ENCODE assay signal across 1 cellular context in the genomic region with DNA sequence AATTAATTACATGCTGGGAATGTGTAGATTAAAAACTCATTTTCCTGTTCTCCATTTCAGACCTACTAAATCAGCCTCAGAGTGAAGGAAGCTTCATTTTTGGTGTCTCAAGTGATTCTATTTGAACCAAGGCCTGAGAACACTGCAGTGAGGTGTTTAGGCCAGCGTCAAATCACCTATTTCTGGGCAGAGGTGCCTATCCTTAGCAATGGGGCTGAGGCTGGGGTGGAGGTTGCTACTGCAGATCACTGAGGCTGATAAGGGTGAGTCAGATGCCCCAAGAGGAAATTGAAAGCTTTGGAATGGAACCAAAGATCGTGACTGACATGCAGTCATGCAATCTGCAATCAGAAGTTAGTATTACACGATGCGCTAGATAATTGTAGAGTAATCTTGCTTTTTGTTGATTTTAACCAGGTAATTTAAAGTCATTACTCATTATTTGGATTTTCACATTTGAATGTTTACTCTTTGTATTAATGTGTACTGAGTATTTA.
A peak's percentile ranks its signal among the peaks of the same experiment; 100 is the strongest.
TF ChIP-seq lines count a peak whose summit lies in the region.

No MANE protein-coding gene starts in this region.

TF ChIP-seq in HEK293, 187 proteins besides CTCF, POLR2A, EP300 and RAD21 (continued from another document and continues in another):
- TF ChIP-seq ATF2 (tag by site-specific recombination; IDR thresholded peaks at IDR 0.05; ENCODE audit: low read depth) (peak; percentile 31; the same call in 1 of the 2 replicates), ZNF157 (tag by site-specific recombination; IDR thresholded peaks at IDR 0.05) (no peak), ZFP37 (tag by site-specific recombination; IDR thresholded peaks at IDR 0.05) (0 out of 2 replicates have a peak, but pooled peaks have one; percentile 9), WT1 (tag by site-specific recombination; IDR thresholded peaks at IDR 0.05) (peak; percentile 74), PRDM10 (tag by site-specific recombination; IDR thresholded peaks at IDR 0.05) (peak; percentile 88), ZBTB26 (tag by site-specific recombination; optimal IDR thresholded peaks at IDR 0.05) (no peak), ZNF404 (tag by site-specific recombination; IDR thresholded peaks at IDR 0.05) (no peak), ZBTB20 (tag by site-specific recombination; IDR thresholded peaks at IDR 0.05) (peak; percentile 63), ZNF366 (tag by site-specific recombination; conservative IDR thresholded peaks at IDR 0.05) (peak; percentile 90), ZNF112 (tag by site-specific recombination; IDR thresholded peaks at IDR 0.05) (no peak), ZNF350 (tag by site-specific recombination; IDR thresholded peaks at IDR 0.05) (no peak), GLI2 (tag by site-specific recombination; IDR thresholded peaks at IDR 0.05; ENCODE audit: borderline replicate concordance, low read depth) (peak; percentile 8; the same call in 1 of the 2 replicates), ZNF114 (tag by site-specific recombination; IDR thresholded peaks at IDR 0.05) (no peak), ZNF24 (tag by site-specific recombination; IDR thresholded peaks at IDR 0.05) (peak; percentile 75), ZNF558 (tag by site-specific recombination; IDR thresholded peaks at IDR 0.05) (0 out of 2 replicates have a peak, but pooled peaks have one; percentile 33), GFI1B (tag by site-specific recombination; IDR thresholded peaks at IDR 0.05) (peak; percentile 71; the same call in 1 of the 2 replicates), ZBTB17 (tag by site-specific recombination; IDR thresholded peaks at IDR 0.05) (peak; percentile 92), PATZ1 (tag by site-specific recombination; IDR thresholded peaks at IDR 0.05) (peak; percentile 76), SP3 (tag by site-specific recombination; IDR thresholded peaks at IDR 0.05) (peak; percentile 51), ZNF239 (tag by site-specific recombination; IDR thresholded peaks at IDR 0.05) (no peak), ZNF423 (tag by site-specific recombination; IDR thresholded peaks at IDR 0.05) (no peak), HOXA7 (CRISPR knock-in tag; IDR thresholded peaks at IDR 0.05; ENCODE audit: borderline replicate concordance) (no peak), ZNF544 (tag by site-specific recombination; IDR thresholded peaks at IDR 0.05) (no peak), ZNF416 (tag by site-specific recombination; IDR thresholded peaks at IDR 0.05) (no peak), ZNF585B (tag by site-specific recombination; IDR thresholded peaks at IDR 0.05) (no peak), ZNF660 (tag by site-specific recombination; IDR thresholded peaks at IDR 0.05) (0 out of 2 replicates have a peak, but pooled peaks have one; percentile 45), ZNF785 (tag by site-specific recombination; IDR thresholded peaks at IDR 0.05) (no peak), SP7 (tag by site-specific recombination; IDR thresholded peaks at IDR 0.05) (peak; percentile 100), ZBTB7A (tag by site-specific recombination; IDR thresholded peaks at IDR 0.05; ENCODE audit: low read depth) (no peak), ZNF426 (tag by site-specific recombination; IDR thresholded peaks at IDR 0.05) (no peak), ZNF311 (tag by site-specific recombination; IDR thresholded peaks at IDR 0.05; ENCODE audit: borderline replicate concordance) (no peak), ZNF792 (tag by site-specific recombination; IDR thresholded peaks at IDR 0.05) (no peak), ZNF501 (tag by site-specific recombination; IDR thresholded peaks at IDR 0.05) (no peak), IKZF3 (tag by site-specific recombination; IDR thresholded peaks at IDR 0.05) (peak; percentile 43; the same call in 1 of the 2 replicates), MYNN (tag by site-specific recombination; IDR thresholded peaks at IDR 0.05; ENCODE audit: borderline replicate concordance) (no peak), ZNF16 (tag by site-specific recombination; IDR thresholded peaks at IDR 0.05; ENCODE audit: low read depth) (no peak), ZSCAN23 (tag by site-specific recombination; IDR thresholded peaks at IDR 0.05) (peak; percentile 45; the same call in 1 of the 2 replicates), ZNF555 (tag by site-specific recombination; conservative IDR thresholded peaks at IDR 0.05) (no peak), OSR2 (tag by site-specific recombination; IDR thresholded peaks at IDR 0.05) (peak; percentile 97)
- TF ChIP-seq, protein P1, sequence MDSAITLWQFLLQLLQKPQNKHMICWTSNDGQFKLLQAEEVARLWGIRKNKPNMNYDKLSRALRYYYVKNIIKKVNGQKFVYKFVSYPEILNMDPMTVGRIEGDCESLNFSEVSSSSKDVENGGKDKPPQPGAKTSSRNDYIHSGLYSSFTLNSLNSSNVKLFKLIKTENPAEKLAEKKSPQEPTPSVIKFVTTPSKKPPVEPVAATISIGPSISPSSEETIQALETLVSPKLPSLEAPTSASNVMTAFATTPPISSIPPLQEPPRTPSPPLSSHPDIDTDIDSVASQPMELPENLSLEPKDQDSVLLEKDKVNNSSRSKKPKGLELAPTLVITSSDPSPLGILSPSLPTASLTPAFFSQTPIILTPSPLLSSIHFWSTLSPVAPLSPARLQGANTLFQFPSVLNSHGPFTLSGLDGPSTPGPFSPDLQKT (IDR thresholded peaks at IDR 0.05; ENCODE audit: borderline replicate concordance, low read depth, low read length): no peak
- TF ChIP-seq, protein P2, sequence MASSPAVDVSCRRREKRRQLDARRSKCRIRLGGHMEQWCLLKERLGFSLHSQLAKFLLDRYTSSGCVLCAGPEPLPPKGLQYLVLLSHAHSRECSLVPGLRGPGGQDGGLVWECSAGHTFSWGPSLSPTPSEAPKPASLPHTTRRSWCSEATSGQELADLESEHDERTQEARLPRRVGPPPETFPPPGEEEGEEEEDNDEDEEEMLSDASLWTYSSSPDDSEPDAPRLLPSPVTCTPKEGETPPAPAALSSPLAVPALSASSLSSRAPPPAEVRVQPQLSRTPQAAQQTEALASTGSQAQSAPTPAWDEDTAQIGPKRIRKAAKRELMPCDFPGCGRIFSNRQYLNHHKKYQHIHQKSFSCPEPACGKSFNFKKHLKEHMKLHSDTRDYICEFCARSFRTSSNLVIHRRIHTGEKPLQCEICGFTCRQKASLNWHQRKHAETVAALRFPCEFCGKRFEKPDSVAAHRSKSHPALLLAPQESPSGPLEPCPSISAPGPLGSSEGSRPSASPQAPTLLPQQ (tag by site-specific recombination; IDR thresholded peaks at IDR 0.05): peak; percentile 58
- TF ChIP-seq, protein P3, sequence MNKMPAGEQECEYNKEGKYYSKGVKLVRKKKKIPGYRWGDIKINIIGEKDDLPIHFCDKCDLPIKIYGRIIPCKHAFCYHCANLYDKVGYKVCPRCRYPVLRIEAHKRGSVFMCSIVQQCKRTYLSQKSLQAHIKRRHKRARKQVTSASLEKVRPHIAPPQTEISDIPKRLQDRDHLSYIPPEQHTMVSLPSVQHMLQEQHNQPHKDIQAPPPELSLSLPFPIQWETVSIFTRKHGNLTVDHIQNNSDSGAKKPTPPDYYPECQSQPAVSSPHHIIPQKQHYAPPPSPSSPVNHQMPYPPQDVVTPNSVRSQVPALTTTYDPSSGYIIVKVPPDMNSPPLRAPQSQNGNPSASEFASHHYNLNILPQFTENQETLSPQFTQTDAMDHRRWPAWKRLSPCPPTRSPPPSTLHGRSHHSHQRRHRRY (tag by site-specific recombination; IDR thresholded peaks at IDR 0.05): no peak
- TF ChIP-seq, protein P4, sequence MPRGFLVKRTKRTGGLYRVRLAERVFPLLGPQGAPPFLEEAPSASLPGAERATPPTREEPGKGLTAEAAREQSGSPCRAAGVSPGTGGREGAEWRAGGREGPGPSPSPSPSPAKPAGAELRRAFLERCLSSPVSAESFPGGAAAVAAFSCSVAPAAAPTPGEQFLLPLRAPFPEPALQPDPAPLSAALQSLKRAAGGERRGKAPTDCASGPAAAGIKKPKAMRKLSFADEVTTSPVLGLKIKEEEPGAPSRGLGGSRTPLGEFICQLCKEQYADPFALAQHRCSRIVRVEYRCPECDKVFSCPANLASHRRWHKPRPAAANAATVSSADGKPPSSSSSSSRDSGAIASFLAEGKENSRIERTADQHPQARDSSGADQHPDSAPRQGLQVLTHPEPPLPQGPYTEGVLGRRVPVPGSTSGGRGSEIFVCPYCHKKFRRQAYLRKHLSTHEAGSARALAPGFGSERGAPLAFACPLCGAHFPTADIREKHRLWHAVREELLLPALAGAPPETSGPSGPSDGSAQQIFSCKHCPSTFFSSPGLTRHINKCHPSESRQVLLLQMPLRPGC (tag by site-specific recombination; IDR thresholded peaks at IDR 0.05): peak; percentile 91
- TF ChIP-seq, protein P5, sequence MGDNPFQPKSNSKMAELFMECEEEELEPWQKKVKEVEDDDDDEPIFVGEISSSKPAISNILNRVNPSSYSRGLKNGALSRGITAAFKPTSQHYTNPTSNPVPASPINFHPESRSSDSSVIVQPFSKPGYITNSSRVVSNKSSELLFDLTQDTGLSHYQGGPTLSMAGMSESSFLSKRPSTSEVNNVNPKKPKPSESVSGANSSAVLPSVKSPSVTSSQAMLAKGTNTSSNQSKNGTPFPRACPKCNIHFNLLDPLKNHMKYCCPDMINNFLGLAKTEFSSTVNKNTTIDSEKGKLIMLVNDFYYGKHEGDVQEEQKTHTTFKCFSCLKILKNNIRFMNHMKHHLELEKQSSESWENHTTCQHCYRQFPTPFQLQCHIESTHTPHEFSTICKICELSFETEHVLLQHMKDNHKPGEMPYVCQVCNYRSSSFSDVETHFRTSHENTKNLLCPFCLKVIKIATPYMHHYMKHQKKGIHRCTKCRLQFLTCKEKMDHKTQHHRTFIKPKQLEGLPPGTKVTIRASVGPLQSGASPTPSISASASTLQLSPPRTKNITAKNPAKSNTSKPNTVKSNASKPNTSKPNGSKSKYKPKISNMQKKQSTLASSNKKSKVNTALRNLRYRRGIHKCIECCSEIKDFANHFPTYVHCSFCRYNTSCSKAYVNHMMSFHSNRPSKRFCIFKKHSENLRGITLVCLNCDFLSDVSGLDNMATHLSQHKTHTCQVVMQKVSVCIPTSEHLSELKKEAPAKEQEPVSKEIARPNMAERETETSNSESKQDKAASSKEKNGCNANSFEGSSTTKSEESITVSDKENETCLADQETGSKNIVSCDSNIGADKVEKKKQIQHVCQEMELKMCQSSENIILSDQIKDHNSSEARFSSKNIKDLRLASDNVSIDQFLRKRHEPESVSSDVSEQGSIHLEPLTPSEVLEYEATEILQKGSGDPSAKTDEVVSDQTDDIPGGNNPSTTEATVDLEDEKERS (tag by site-specific recombination; IDR thresholded peaks at IDR 0.05): no peak
